In the genomic region with DNA sequence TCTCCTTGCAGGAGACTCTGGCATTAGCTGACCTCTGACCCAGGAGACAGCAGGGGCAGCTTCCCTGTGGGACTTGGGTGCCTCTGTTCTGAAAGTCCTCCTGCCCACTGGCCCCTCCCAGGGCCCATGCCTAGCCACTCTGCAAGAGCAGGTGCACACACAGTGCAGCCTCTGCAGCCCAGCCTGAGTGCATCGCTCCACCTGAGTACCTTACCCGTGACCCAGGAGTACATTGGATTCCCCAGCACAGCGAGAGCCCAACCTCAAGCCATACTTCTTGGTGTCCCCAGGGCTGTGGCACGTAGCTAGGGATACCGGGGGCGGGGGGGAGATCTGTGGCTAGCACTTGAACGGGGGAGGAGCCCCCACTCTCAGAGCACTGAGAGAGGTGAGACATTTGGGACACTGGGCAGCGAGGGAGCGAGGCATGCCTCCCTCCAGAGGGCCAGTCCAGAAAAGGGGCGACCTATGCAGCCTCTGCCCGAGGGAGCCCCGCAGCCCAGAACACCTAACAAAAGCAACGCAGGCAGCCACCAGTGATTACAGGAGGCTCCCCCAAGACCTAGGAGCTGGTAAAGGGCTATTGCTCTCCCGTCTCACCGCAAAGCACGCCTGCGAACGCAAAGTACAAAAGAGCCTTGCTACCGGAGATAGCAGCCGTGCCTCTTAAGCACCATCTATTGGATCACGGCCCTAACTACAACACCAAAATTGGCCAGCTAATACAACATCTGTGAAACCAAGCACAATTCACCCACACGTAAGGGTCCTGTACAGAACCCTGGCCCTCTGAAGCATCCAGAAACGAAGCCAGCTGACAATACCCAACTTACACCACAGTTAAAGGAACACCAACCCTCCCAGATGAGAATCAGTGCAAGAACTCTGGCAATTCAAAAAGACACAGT, we compare ENCODE assay signal across 11 cellular contexts. TPM values are rescaled to one million over a fixed set of nuclear protein-coding genes. Genes with fewer than 3 reads are reported as not detected.
DNase-seq lines count a peak whose midpoint lies in the region; ATAC-seq and TF ChIP-seq lines count a peak whose summit lies in the region.
"Had no signal": no experiment of that assay in that cellular context is flagged by ENCODE, and none has a peak within 500 bp of the region (broad histone marks: within the 10 kb centered on the region; RNA-seq: fewer than 3 reads in every experiment).

No MANE protein-coding gene starts in this region.

- H3K9me3 ChIP-seq in RWPE2 (ENCODE audit: severe bottlenecking) (no peaks in the 10 kb centered on the region), hepatocyte (ENCODE audit: low read depth) (no peaks in the 10 kb centered on the region), mammary epithelial cell (replicated peaks; ENCODE audit: insufficient read depth, low read length) (peaks cover 2% of the 10 kb centered on the region)
- H3K9me3 ChIP-seq: HAP-1 had no signal

- ATAC-seq in RWPE2 (ENCODE audit: low read depth) (peak; percentile 66; the same call in 2 of the 3 replicates), GM21381 (IDR thresholded peaks at IDR 0.05; ENCODE audit: unreplicated experiment) (no peak)
- peak; percentile 55 to 63 for ATAC-seq in stimulated activated naive B cell treated with anti-CD40 and anti-IgM and Interleukin-4, amounts not matched to agents 10 μg/mL and 1 μg/mL and 100 μg/mL, for 72 hours (replicated peaks)

- no peaks in the 10 kb centered on the region for H3K4me1 Mint-ChIP-seq in activated CD4-positive, alpha-beta T cell treated with anti-CD3 and anti-CD28 coated beads, Interleukin-2, amount 10 ng/mL, durations not matched to agents 7 days and 5 days
- no peaks in the 10 kb centered on the region for H3K4me1 Mint-ChIP-seq in stimulated activated naive B cell treated with anti-CD40 and anti-IgM and Interleukin-4, amounts not matched to agents 10 μg/mL and 1 μg/mL and 100 μg/mL, for 72 hours
- H3K4me1 Mint-ChIP-seq in activated T-helper 2 cell treated with anti-CD3 and anti-CD28 coated beads, Interferon-gamma antibody, Interleukin-2, Interleukin-4, amounts not matched to agents 10 μg/mL and 5 μg/mL and 100 μg/mL, durations not matched to agents 14 hours and 24 hours and 36 hours (ENCODE audit: low read depth): no peaks in the 10 kb centered on the region

- in situ Hi-C loops in mammary epithelial cell (cut with MboI; ENCODE audit: low sequenced_read_pairs in 2 of 2): no loop called here

- H4K20me1 ChIP-seq in hepatocyte (ENCODE audit: insufficient read depth, poor library complexity, severe bottlenecking): no peaks in the 10 kb centered on the region
- no peaks in the 10 kb centered on the region for H4K20me1 ChIP-seq in mammary epithelial cell (ENCODE audit: insufficient read depth, low read length)

- H3K79me2 ChIP-seq in hepatocyte (no peaks in the 10 kb centered on the region), mammary epithelial cell (ENCODE audit: insufficient read depth, low read length) (no peaks in the 10 kb centered on the region)

- WGBS in hepatocyte (ENCODE audit: low lambda C conversion rate, missing lambda C conversion rate): 77% methylated on average over 22 of the region's 23 CpGs
- WGBS in mammary epithelial cell (ENCODE audit: low coverage, missing lambda C conversion rate): 94% methylated on average over 12 of the region's 23 CpGs

- intact Hi-C loops in activated T-helper 2 cell treated with anti-CD3 and anti-CD28 coated beads, Interferon-gamma antibody, Interleukin-2, Interleukin-4, amounts not matched to agents 10 μg/mL and 5 μg/mL and 100 μg/mL, durations not matched to agents 14 hours and 24 hours and 36 hours (cut with micrococcal nuclease): no loop called here
- intact Hi-C loops in mammary epithelial cell (cut with micrococcal nuclease): loop anchor here (5.0 to 10.0 kb wide), 2 partner anchors 152 to 299 kb away; no protein-coding TSS in a partner anchor

- peak; percentile 54 for TF ChIP-seq CTCF in RWPE2 (IDR thresholded peaks at IDR 0.05; ENCODE audit: poor library complexity, severe bottlenecking)
- TF ChIP-seq CTCF in hepatocyte (IDR thresholded peaks at IDR 0.05; ENCODE audit: poor library complexity): peak; percentile 36
- TF ChIP-seq CTCF in mammary epithelial cell (conservative IDR thresholded peaks at IDR 0.05 in 1 of 2, IDR thresholded peaks at IDR 0.05 in 1 of 2; ENCODE audit: extremely low read depth in 1 of 2, insufficient read depth in 1 of 2, low read depth in 1 of 2, low read length in 2 of 2): peak in 1 of 2 donors; percentile 45

- H3K9me2 ChIP-seq in hepatocyte (replicated peaks; ENCODE audit: insufficient read depth): no peaks in the 10 kb centered on the region

- H3K4me3 ChIP-seq in RWPE2 (ENCODE audit: severe bottlenecking) (no peak overlapping the region), hepatocyte (no peak overlapping the region), mammary epithelial cell (replicated peaks in 1 of 3; ENCODE audit: insufficient read depth in 1 of 3, low read depth in 2 of 3, low read length in 3 of 3) (no peak overlapping the region)
- H3K4me3 ChIP-seq: HAP-1 had no signal

- H3K4me3 Mint-ChIP-seq in activated CD4-positive, alpha-beta T cell treated with anti-CD3 and anti-CD28 coated beads, Interleukin-2, amount 10 ng/mL, durations not matched to agents 7 days and 5 days: peak overlapping the region; percentile 68
- H3K4me3 Mint-ChIP-seq in stimulated activated naive B cell treated with anti-CD40 and anti-IgM and Interleukin-4, amounts not matched to agents 10 μg/mL and 1 μg/mL and 100 μg/mL, for 72 hours: peak overlapping the region in 1 of 2 donors; percentile 19
- no peak overlapping the region for H3K4me3 Mint-ChIP-seq in activated T-helper 2 cell treated with anti-CD3 and anti-CD28 coated beads, Interferon-gamma antibody, Interleukin-2, Interleukin-4, amounts not matched to agents 10 μg/mL and 5 μg/mL and 100 μg/mL, durations not matched to agents 14 hours and 24 hours and 36 hours (ENCODE audit: low read depth)

- H3K4me2 ChIP-seq in hepatocyte (no peak overlapping the region), mammary epithelial cell (ENCODE audit: insufficient read depth, low read depth, low read length) (no peak overlapping the region)

- H3K36me3 ChIP-seq in RWPE2 (ENCODE audit: low read depth) (no peaks in the 10 kb centered on the region), hepatocyte (replicated peaks; ENCODE audit: insufficient read depth, low read depth) (no peaks in the 10 kb centered on the region), mammary epithelial cell (ENCODE audit: insufficient read depth, low read length) (no peaks in the 10 kb centered on the region)
- H3K36me3 ChIP-seq: HAP-1 had no signal

- H3K9me3 Mint-ChIP-seq in activated CD4-positive, alpha-beta T cell treated with anti-CD3 and anti-CD28 coated beads, Interleukin-2, amount 10 ng/mL, durations not matched to agents 7 days and 5 days: peaks cover 5% of the 10 kb centered on the region
- H3K9me3 Mint-ChIP-seq in stimulated activated naive B cell treated with anti-CD40 and anti-IgM and Interleukin-4, amounts not matched to agents 10 μg/mL and 1 μg/mL and 100 μg/mL, for 72 hours: peaks cover 13 to 16% of the 10 kb centered on the region in 2 donors
- H3K9me3 Mint-ChIP-seq in activated T-helper 2 cell treated with anti-CD3 and anti-CD28 coated beads, Interferon-gamma antibody, Interleukin-2, Interleukin-4, amounts not matched to agents 10 μg/mL and 5 μg/mL and 100 μg/mL, durations not matched to agents 14 hours and 24 hours and 36 hours: peaks cover 44% of the 10 kb centered on the region

- POLR2A ChIA-PET in activated CD4-positive, alpha-beta T cell treated with anti-CD3 and anti-CD28 coated beads, Interleukin-2, amount 10 ng/mL, durations not matched to agents 7 days and 5 days (lab: Charles Lee): no interaction called here

- peak overlapping the region; percentile 74 for H3K27ac Mint-ChIP-seq in activated CD4-positive, alpha-beta T cell treated with anti-CD3 and anti-CD28 coated beads, Interleukin-2, amount 10 ng/mL, durations not matched to agents 7 days and 5 days
- no peak overlapping the region for H3K27ac Mint-ChIP-seq in stimulated activated naive B cell treated with anti-CD40 and anti-IgM and Interleukin-4, amounts not matched to agents 10 μg/mL and 1 μg/mL and 100 μg/mL, for 72 hours
- no peak overlapping the region for H3K27ac Mint-ChIP-seq in activated T-helper 2 cell treated with anti-CD3 and anti-CD28 coated beads, Interferon-gamma antibody, Interleukin-2, Interleukin-4, amounts not matched to agents 10 μg/mL and 5 μg/mL and 100 μg/mL, durations not matched to agents 14 hours and 24 hours and 36 hours

- no TSS peak for BruUV-seq in mammary epithelial cell (replicated peaks; lab: Mats Ljungman, UMichigan)

- H3K4me1 ChIP-seq in RWPE2 (ENCODE audit: insufficient read depth, poor library complexity, severe bottlenecking): no peaks in the 10 kb centered on the region
- H3K4me1 ChIP-seq in hepatocyte (ENCODE audit: insufficient read depth): no peaks in the 10 kb centered on the region
- H3K4me1 ChIP-seq in mammary epithelial cell (ENCODE audit: insufficient read depth, low read length): no peaks in the 10 kb centered on the region
- H3K4me1 ChIP-seq: HAP-1 had no signal

- peak; percentile 7 for DNase-seq in activated CD4-positive, alpha-beta T cell treated with anti-CD3 and anti-CD28 coated beads, Interleukin-2, amount 10 ng/mL, durations not matched to agents 7 days and 5 days
- DNase-seq in activated CD4-positive, alpha-beta T cell treated with anti-CD3 and anti-CD28 coated beads for 4 hours: no peak
- DNase-seq in RWPE2 (ENCODE audit: low spot score) (no peak), hepatocyte (ENCODE audit: low spot score) (peak; percentile 26), mammary epithelial cell (no peak)
- no peak for DNase-seq in stimulated activated naive B cell treated with anti-CD40 and anti-IgM and Interleukin-4, amounts not matched to agents 10 μg/mL and 1 μg/mL and 100 μg/mL, for 72 hours
- no peak for DNase-seq in activated T-helper 2 cell treated with anti-CD3 and anti-CD28 coated beads, Interferon-gamma antibody, Interleukin-2, Interleukin-4, amounts not matched to agents 10 μg/mL and 5 μg/mL and 100 μg/mL, durations not matched to agents 14 hours and 24 hours and 36 hours (ENCODE audit: low spot score)
- DNase-seq: T-helper 9 cell had no signal

- H3K36me3 Mint-ChIP-seq in activated CD4-positive, alpha-beta T cell treated with anti-CD3 and anti-CD28 coated beads, Interleukin-2, amount 10 ng/mL, durations not matched to agents 7 days and 5 days (ENCODE audit: low read depth): no peaks in the 10 kb centered on the region
- peaks cover 0 to 4% of the 10 kb centered on the region in 2 donors for H3K36me3 Mint-ChIP-seq in stimulated activated naive B cell treated with anti-CD40 and anti-IgM and Interleukin-4, amounts not matched to agents 10 μg/mL and 1 μg/mL and 100 μg/mL, for 72 hours
- H3K36me3 Mint-ChIP-seq in activated T-helper 2 cell treated with anti-CD3 and anti-CD28 coated beads, Interferon-gamma antibody, Interleukin-2, Interleukin-4, amounts not matched to agents 10 μg/mL and 5 μg/mL and 100 μg/mL, durations not matched to agents 14 hours and 24 hours and 36 hours (ENCODE audit: low read depth): no peaks in the 10 kb centered on the region

- no peak overlapping the region for H2AFZ ChIP-seq in hepatocyte
- no peak overlapping the region for H2AFZ ChIP-seq in mammary epithelial cell (ENCODE audit: low read depth, low read length)

- CTCF ChIA-PET in activated CD4-positive, alpha-beta T cell treated with anti-CD3 and anti-CD28 coated beads, Interleukin-2, amount 10 ng/mL, durations not matched to agents 7 days and 5 days (lab: Charles Lee): no interaction called here
- CTCF ChIA-PET in mammary epithelial cell (lab: Charles Lee; ENCODE audit: low non-redundant PET): no interaction called here

- dilution Hi-C loops in mammary epithelial cell (cut with HindIII; ENCODE audit: low sequenced_read_pairs): no loop called here

- H3K27me3 Mint-ChIP-seq in activated CD4-positive, alpha-beta T cell treated with anti-CD3 and anti-CD28 coated beads, Interleukin-2, amount 10 ng/mL, durations not matched to agents 7 days and 5 days: no peaks in the 10 kb centered on the region
- H3K27me3 Mint-ChIP-seq in stimulated activated naive B cell treated with anti-CD40 and anti-IgM and Interleukin-4, amounts not matched to agents 10 μg/mL and 1 μg/mL and 100 μg/mL, for 72 hours: no peaks in the 10 kb centered on the region
- no peaks in the 10 kb centered on the region for H3K27me3 Mint-ChIP-seq in activated T-helper 2 cell treated with anti-CD3 and anti-CD28 coated beads, Interferon-gamma antibody, Interleukin-2, Interleukin-4, amounts not matched to agents 10 μg/mL and 5 μg/mL and 100 μg/mL, durations not matched to agents 14 hours and 24 hours and 36 hours (ENCODE audit: low read depth)

- H3K27me3 ChIP-seq in RWPE2 (ENCODE audit: insufficient read depth, poor library complexity, severe bottlenecking) (no peaks in the 10 kb centered on the region), hepatocyte (no peaks in the 10 kb centered on the region), mammary epithelial cell (ENCODE audit: insufficient read depth, low read length) (no peaks in the 10 kb centered on the region)

- no peak overlapping the region for H3K27ac ChIP-seq in RWPE2 (ENCODE audit: poor library complexity, severe bottlenecking)
- no peak overlapping the region for H3K27ac ChIP-seq in hepatocyte
- no peak overlapping the region for H3K27ac ChIP-seq in mammary epithelial cell (ENCODE audit: insufficient read depth, low read depth, low read length)

- no peak overlapping the region for H3K9ac ChIP-seq in mammary epithelial cell (ENCODE audit: insufficient read depth, low read length)

RNA-seq across cellular contexts. Expression of a gene that starts 0.8 kb away (rescaled TPM):
- total RNA-seq in activated CD4-positive, alpha-beta T cell treated with anti-CD3 and anti-CD28 coated beads, Interleukin-2, amount 10 ng/mL, durations not matched to agents 7 days and 5 days: not detected
- total RNA-seq in hepatocyte: 0.56 TPM in 1 of 2 replicates, not detected in the other
- not detected in 2 replicates for polyA plus RNA-seq in hepatocyte
- not detected in 2 replicates for total RNA-seq in activated T-helper 2 cell treated with anti-CD3 and anti-CD28 coated beads, Interferon-gamma antibody, Interleukin-2, Interleukin-4, amounts not matched to agents 10 μg/mL and 5 μg/mL and 100 μg/mL, durations not matched to agents 14 hours and 24 hours and 36 hours
- not detected for total RNA-seq in mammary epithelial cell
- not detected for polyA plus RNA-seq in mammary epithelial cell
- not detected for polyA minus RNA-seq in mammary epithelial cell
- polyA plus RNA-seq: esophagus had no signal

Comparison
In these comparisons a context has a peak if more than half of its experiments do, and no peak if none do; other contexts are left out.
1. DNase-seq: peak in activated CD4-positive, alpha-beta T cell treated with anti-CD3 and anti-CD28 coated beads, Interleukin-2, amount 10 ng/mL, durations not matched to agents 7 days and 5 days (single experiment) and hepatocyte (single experiment); none in activated CD4-positive, alpha-beta T cell treated with anti-CD3 and anti-CD28 coated beads for 4 hours (0 of 2), RWPE2 (single experiment), stimulated activated naive B cell treated with anti-CD40 and anti-IgM and Interleukin-4, amounts not matched to agents 10 μg/mL and 1 μg/mL and 100 μg/mL, for 72 hours (single experiment), activated T-helper 2 cell treated with anti-CD3 and anti-CD28 coated beads, Interferon-gamma antibody, Interleukin-2, Interleukin-4, amounts not matched to agents 10 μg/mL and 5 μg/mL and 100 μg/mL, durations not matched to agents 14 hours and 24 hours and 36 hours (single experiment) and mammary epithelial cell (single experiment).